ENCODE assay signal across 8 cellular contexts in genomic region chr6:41591859-41592502, GRCh38. TPM values are rescaled to one million over a fixed set of nuclear protein-coding genes. Genes with fewer than 3 reads are reported as not detected.
DNase-seq lines count a peak whose midpoint lies in the region; ATAC-seq and TF ChIP-seq lines count a peak whose summit lies in the region.

No MANE protein-coding gene starts in this region.

- no peaks in the 10 kb centered on the region for H3K79me2 ChIP-seq in OCI-LY1 (ENCODE audit: insufficient read depth, low read length)

- H3K27me3 ChIP-seq in CD4-positive, CD25-positive, alpha-beta regulatory T cell (ENCODE audit: control insufficient read depth, insufficient read depth, low read length), result no peaks in the 10 kb centered on the region
- H3K27me3 ChIP-seq in OCI-LY1 (ENCODE audit: insufficient read depth, low read length), result no peaks in the 10 kb centered on the region

- H3K27me3 Mint-ChIP-seq in CD4-positive, CD25-positive, alpha-beta regulatory T cell, result no peaks in the 10 kb centered on the region
- no peaks in the 10 kb centered on the region for H3K27me3 Mint-ChIP-seq in natural killer cell (ENCODE audit: low read depth in 2 of 2)
- no peaks in the 10 kb centered on the region for H3K27me3 Mint-ChIP-seq in stimulated activated naive B cell treated with anti-CD40 and anti-IgM and Interleukin-4, amounts not matched to agents 10 μg/mL and 1 μg/mL and 100 μg/mL, for 72 hours

- no peaks in the 10 kb centered on the region for H4K20me1 ChIP-seq in OCI-LY1 (ENCODE audit: insufficient read depth, low read length)

- H3K4me3 ChIP-seq in CD4-positive, CD25-positive, alpha-beta regulatory T cell (ENCODE audit: low read depth, low read length), result no peak overlapping the region
- H3K4me3 ChIP-seq in OCI-LY1 (ENCODE audit: low read depth, low read length, poor library complexity, severe bottlenecking), result no peak overlapping the region

- TF ChIP-seq POLR2A in erythroblast (IDR thresholded peaks at IDR 0.05; ENCODE audit: low read length), result no peak

- no peak overlapping the region for H2AFZ ChIP-seq in OCI-LY1 (ENCODE audit: low read length)

- H3K4me3 Mint-ChIP-seq in CD4-positive, CD25-positive, alpha-beta regulatory T cell, result no peak overlapping the region
- no peak overlapping the region for H3K4me3 Mint-ChIP-seq in natural killer cell
- no peak overlapping the region for H3K4me3 Mint-ChIP-seq in stimulated activated naive B cell treated with anti-CD40 and anti-IgM and Interleukin-4, amounts not matched to agents 10 μg/mL and 1 μg/mL and 100 μg/mL, for 72 hours

- no peak overlapping the region for H3K27ac ChIP-seq in CD4-positive, CD25-positive, alpha-beta regulatory T cell (ENCODE audit: insufficient read depth, low read length, poor library complexity, severe bottlenecking)
- H3K27ac ChIP-seq in OCI-LY1 (ENCODE audit: low read depth, low read length, poor library complexity, severe bottlenecking), result no peak overlapping the region

- no peaks in the 10 kb centered on the region for H3K9me3 ChIP-seq in CD4-positive, CD25-positive, alpha-beta regulatory T cell (ENCODE audit: control insufficient read depth in 2 of 2, low read length in 2 of 2)
- no peaks in the 10 kb centered on the region for H3K9me3 ChIP-seq in OCI-LY1 (ENCODE audit: low read length)

- H3K36me3 Mint-ChIP-seq in CD4-positive, CD25-positive, alpha-beta regulatory T cell, result peaks cover 18% of the 10 kb centered on the region
- no peaks in the 10 kb centered on the region for H3K36me3 Mint-ChIP-seq in natural killer cell
- peaks cover 40 to 60% of the 10 kb centered on the region in 2 donors for H3K36me3 Mint-ChIP-seq in stimulated activated naive B cell treated with anti-CD40 and anti-IgM and Interleukin-4, amounts not matched to agents 10 μg/mL and 1 μg/mL and 100 μg/mL, for 72 hours

- H3K9me3 Mint-ChIP-seq in CD4-positive, CD25-positive, alpha-beta regulatory T cell, result no peaks in the 10 kb centered on the region
- H3K9me3 Mint-ChIP-seq in natural killer cell, result no peaks in the 10 kb centered on the region
- no peaks in the 10 kb centered on the region for H3K9me3 Mint-ChIP-seq in stimulated activated naive B cell treated with anti-CD40 and anti-IgM and Interleukin-4, amounts not matched to agents 10 μg/mL and 1 μg/mL and 100 μg/mL, for 72 hours

- intact Hi-C loops in natural killer cell (cut with micrococcal nuclease), result loop anchor here (1.0 kb wide), 3 partner anchors 129 to 223 kb away; no protein-coding TSS in a partner anchor

- H3K4me1 Mint-ChIP-seq in CD4-positive, CD25-positive, alpha-beta regulatory T cell, result peaks cover 0 to 5% (median 2%) of the 10 kb centered on the region in 4 donors
- peaks cover 5 to 7% of the 10 kb centered on the region in 2 donors for H3K4me1 Mint-ChIP-seq in natural killer cell
- peaks cover 8% of the 10 kb centered on the region in 2 donors for H3K4me1 Mint-ChIP-seq in stimulated activated naive B cell treated with anti-CD40 and anti-IgM and Interleukin-4, amounts not matched to agents 10 μg/mL and 1 μg/mL and 100 μg/mL, for 72 hours

- H3K4me2 ChIP-seq in OCI-LY1 (ENCODE audit: low read length), result no peak overlapping the region

- peak; percentile 63 to 65 for ATAC-seq in CD4-positive, CD25-positive, alpha-beta regulatory T cell (ENCODE audit: low read depth in 2 of 2)
- ATAC-seq in HG02610 (IDR thresholded peaks at IDR 0.05; ENCODE audit: unreplicated experiment) (peak; percentile 42), natural killer cell (peak; percentile 75 to 95 (median 85)), GM21786 (IDR thresholded peaks at IDR 0.05; ENCODE audit: unreplicated experiment) (no peak)
- peak; percentile 88 to 90 for ATAC-seq in stimulated activated naive B cell treated with anti-CD40 and anti-IgM and Interleukin-4, amounts not matched to agents 10 μg/mL and 1 μg/mL and 100 μg/mL, for 72 hours (replicated peaks)

- no peak overlapping the region for H3K27ac Mint-ChIP-seq in CD4-positive, CD25-positive, alpha-beta regulatory T cell
- no peak overlapping the region for H3K27ac Mint-ChIP-seq in natural killer cell
- H3K27ac Mint-ChIP-seq in stimulated activated naive B cell treated with anti-CD40 and anti-IgM and Interleukin-4, amounts not matched to agents 10 μg/mL and 1 μg/mL and 100 μg/mL, for 72 hours, result no peak overlapping the region

- H3K9me2 ChIP-seq in OCI-LY1 (ENCODE audit: low read depth, low read length), result no peaks in the 10 kb centered on the region

- DNase-seq in CD4-positive, CD25-positive, alpha-beta regulatory T cell, result peak; percentile 61 to 67 (median 65)
- DNase-seq in activated CD8-positive, alpha-beta memory T cell treated with anti-CD3 and anti-CD28 coated beads, Interleukin-2, amount 50 U/mL, for 48 hours, result peak; percentile 92
- DNase-seq in erythroblast (lab: John Stamatoyannopoulos, UW) (peak; percentile 57 to 81), natural killer cell (peak; percentile 71)
- peak; percentile 59 for DNase-seq in stimulated activated naive B cell treated with anti-CD40 and anti-IgM and Interleukin-4, amounts not matched to agents 10 μg/mL and 1 μg/mL and 100 μg/mL, for 72 hours

- peaks cover 2% of the 10 kb centered on the region for H3K36me3 ChIP-seq in CD4-positive, CD25-positive, alpha-beta regulatory T cell (ENCODE audit: control insufficient read depth, insufficient read depth, low read length)
- H3K36me3 ChIP-seq in OCI-LY1 (ENCODE audit: insufficient read depth, low read length), result no peaks in the 10 kb centered on the region

- no peak overlapping the region for H3K9ac ChIP-seq in OCI-LY1 (ENCODE audit: low read length)

- TF ChIP-seq CTCF in OCI-LY1 (IDR thresholded peaks at IDR 0.05; ENCODE audit: low read length), result peak; percentile 80
- TF ChIP-seq CTCF in natural killer cell (IDR thresholded peaks at IDR 0.05), result peak; percentile 89

- no peaks in the 10 kb centered on the region for H3F3A ChIP-seq in OCI-LY1 (ENCODE audit: insufficient read depth, low read length)

- H3K4me1 ChIP-seq in CD4-positive, CD25-positive, alpha-beta regulatory T cell (ENCODE audit: control insufficient read depth, insufficient read depth, low read length, poor library complexity, severe bottlenecking), result no peaks in the 10 kb centered on the region
- H3K4me1 ChIP-seq in OCI-LY1 (ENCODE audit: insufficient read depth, low read length, severe bottlenecking), result no peaks in the 10 kb centered on the region

RNA-seq across cellular contexts. Expression of gene FOXP4, which starts 45.8 kb away (rescaled TPM):
- total RNA-seq in CD4-positive, CD25-positive, alpha-beta regulatory T cell, result 9.9 TPM
- under 1 TPM; 0.26 to 0.49 (median 0.33) TPM for polyA plus RNA-seq in CD4-positive, CD25-positive, alpha-beta regulatory T cell
- 10 to 100 TPM; 11.2 to 21.1 (median 14.7) TPM for total RNA-seq in natural killer cell

RNA-seq across cellular contexts. Expression of gene MDFI, which starts 46.3 kb away (rescaled TPM):
- total RNA-seq in CD4-positive, CD25-positive, alpha-beta regulatory T cell, result not detected
- not detected for polyA plus RNA-seq in CD4-positive, CD25-positive, alpha-beta regulatory T cell
- total RNA-seq in natural killer cell, result not detected
